Comparison of ENCODE assay signal across 21 cellular contexts in the genomic region with DNA sequence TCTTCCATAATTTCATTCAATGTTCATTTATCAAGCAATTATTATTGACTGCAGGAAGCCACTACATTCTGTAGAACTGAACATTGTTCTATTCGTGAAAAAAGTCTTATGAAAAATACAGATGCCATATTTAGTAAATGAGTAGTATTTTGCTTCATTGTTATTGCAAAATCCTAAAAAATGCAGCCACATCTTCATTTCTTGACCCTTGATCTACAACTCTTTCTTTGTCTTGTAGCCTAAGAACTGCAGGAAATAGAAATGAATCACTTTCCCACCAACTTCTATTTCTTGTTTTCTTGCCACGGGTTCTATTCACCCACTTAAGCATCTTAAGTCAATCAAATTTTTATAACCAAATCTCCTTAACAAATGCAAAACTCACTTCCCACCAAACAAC.
DNase-seq lines count a peak whose midpoint lies in the region; ATAC-seq and TF ChIP-seq lines count a peak whose summit lies in the region.
"Had no signal": no experiment of that assay in that cellular context is flagged by ENCODE, and none has a peak within 500 bp of the region (broad histone marks: within the 10 kb centered on the region; RNA-seq: fewer than 3 reads in every experiment).

No MANE protein-coding gene starts in this region.

- intact Hi-C loops in colonic mucosa (cut with DNase I) (no loop called here), heart left ventricle (cut with DNase I) (no loop called here), lower lobe of right lung (cut with DNase I) (no loop called here)

- H2AFZ ChIP-seq in mesenchymal stem cell (ENCODE audit: low read depth, low read length): no peak overlapping the region

- H4K91ac ChIP-seq in mesenchymal stem cell (ENCODE audit: low read length): no peak overlapping the region

- H2BK120ac ChIP-seq in mesenchymal stem cell (ENCODE audit: low read depth, low read length): no peak overlapping the region

- no peak overlapping the region for H3K14ac ChIP-seq in mesenchymal stem cell (ENCODE audit: low read length in 2 of 2)

- peak overlapping the region; percentile 64 for H3K9ac ChIP-seq in mesenchymal stem cell (ENCODE audit: low read length)
- H3K9ac ChIP-seq in colonic mucosa (ENCODE audit: low read depth in 2 of 2, low read length in 2 of 2): no peak overlapping the region

- H3K4me1 ChIP-seq in mesenchymal stem cell (ENCODE audit: control insufficient read depth, insufficient read depth, low read depth, low read length) (no peaks in the 10 kb centered on the region), colonic mucosa (no peaks in the 10 kb centered on the region), heart left ventricle (no peaks in the 10 kb centered on the region), lower lobe of right lung (no peaks in the 10 kb centered on the region)

- H3K18ac ChIP-seq in mesenchymal stem cell (ENCODE audit: low read depth in 1 of 2, low read length in 2 of 2): no peak overlapping the region

- H3K36me3 ChIP-seq in mesenchymal stem cell (ENCODE audit: control insufficient read depth in 1 of 2, insufficient read depth in 2 of 2, low read depth in 1 of 2, low read length in 2 of 2): no peaks in the 10 kb centered on the region
- no peaks in the 10 kb centered on the region for H3K36me3 ChIP-seq in colonic mucosa
- H3K36me3 ChIP-seq in heart left ventricle: no peaks in the 10 kb centered on the region
- no peaks in the 10 kb centered on the region for H3K36me3 ChIP-seq in lower lobe of right lung

- TF ChIP-seq CTCF in colonic mucosa (IDR thresholded peaks at IDR 0.05) (no peak), heart left ventricle (IDR thresholded peaks at IDR 0.05) (no peak), lower lobe of right lung (IDR thresholded peaks at IDR 0.05) (no peak)

- WGBS in mesenchymal stem cell: 18% methylated on average over 1 of the region's 2 CpGs
- 64 to 70% (median 67%) methylated on average over 2 of the region's 2 CpGs for WGBS in heart left ventricle, 4 donors

- no peak overlapping the region for H2BK12ac ChIP-seq in mesenchymal stem cell (ENCODE audit: low read length in 2 of 2)

- no peak overlapping the region for H2BK15ac ChIP-seq in mesenchymal stem cell (ENCODE audit: low read depth, poor library complexity, severe bottlenecking)

- no peak overlapping the region for H4K8ac ChIP-seq in mesenchymal stem cell (ENCODE audit: low read length)

- peak; percentile 23 for DNase-seq in AG20443 (ENCODE audit: low spot score)
- peak; percentile 73 for DNase-seq in HT1080 (ENCODE audit: low read depth)
- no peak for DNase-seq in caudate nucleus (lab: John Stamatoyannopoulos, UW)
- DNase-seq in mesenchymal stem cell: peak; percentile 21
- no peak for DNase-seq in AG08395 (ENCODE audit: low spot score)
- DNase-seq in colonic mucosa: no peak
- DNase-seq in heart left ventricle: no peak
- no peak for DNase-seq in lower lobe of right lung
- DNase-seq: ACHN; activated CD8-positive, alpha-beta memory T cell treated with anti-CD3 and anti-CD28 coated beads, Interleukin-2, amount 10 ng/mL, durations not matched to agents 7 days and 5 days; activated naive CD8-positive, alpha-beta T cell treated with anti-CD3 and anti-CD28 coated beads, Interleukin-2, amount 10 ng/mL, durations not matched to agents 7 days and 5 days; CD8-positive, alpha-beta T cell; effector CD8-positive, alpha-beta T cell; hypothalamus; KBM-7; NCI-H2081; NCI-H446 treated with DMSO at 0.1 percent for 48 hours; NK-92 treated with Interleukin-12 subunit alpha and Interleukin-12 subunit beta, amount 100 ng/mL, for 24 hours; stimulated activated CD4-positive, alpha-beta T cell treated with anti-CD3 and anti-CD28 coated beads, Interleukin-4, amount 100 ng/mL, for 24 hours had no signal

- H2BK5ac ChIP-seq in mesenchymal stem cell (ENCODE audit: low read depth, low read length, poor library complexity, severe bottlenecking): no peak overlapping the region

- no peak overlapping the region for H2AK5ac ChIP-seq in mesenchymal stem cell (ENCODE audit: low read length, severe bottlenecking)

- no peaks in the 10 kb centered on the region for H3K79me1 ChIP-seq in mesenchymal stem cell (replicated peaks; ENCODE audit: low read length, poor library complexity, severe bottlenecking)

- no peak overlapping the region for H3K23ac ChIP-seq in mesenchymal stem cell (ENCODE audit: low read length in 2 of 2)

- ATAC-seq in heart left ventricle (no peak), lower lobe of right lung (no peak)
- ATAC-seq: activated CD8-positive, alpha-beta memory T cell treated with anti-CD3 and anti-CD28 coated beads, Interleukin-2, amount 10 ng/mL, durations not matched to agents 7 days and 5 days; CD8-positive, alpha-beta T cell; natural killer cell treated with Interleukin-12 subunit alpha and Interleukin-12 subunit beta and Interleukin-15 and Interleukin-18, amount 100 ng/mL, for 72 hours had no signal

- H3K9me3 ChIP-seq in mesenchymal stem cell (ENCODE audit: control insufficient read depth, low read length): no peaks in the 10 kb centered on the region
- no peaks in the 10 kb centered on the region for H3K9me3 ChIP-seq in colonic mucosa
- no peaks in the 10 kb centered on the region for H3K9me3 ChIP-seq in heart left ventricle
- no peaks in the 10 kb centered on the region for H3K9me3 ChIP-seq in lower lobe of right lung

- no peak overlapping the region for H3K4ac ChIP-seq in mesenchymal stem cell (ENCODE audit: low read depth in 1 of 2, low read length in 2 of 2)

- peak overlapping the region in 1 of 2 experiments; percentile 2 for H3K4me3 ChIP-seq in mesenchymal stem cell (ENCODE audit: insufficient read depth in 1 of 2, low read depth in 1 of 2, low read length in 2 of 2)
- H3K4me3 ChIP-seq in colonic mucosa: no peak overlapping the region
- no peak overlapping the region for H3K4me3 ChIP-seq in heart left ventricle
- H3K4me3 ChIP-seq in lower lobe of right lung: no peak overlapping the region
- H3K4me3 ChIP-seq: smooth muscle cell had no signal

- no peak for TF ChIP-seq POLR2A in heart left ventricle (IDR thresholded peaks at IDR 0.05)

- H3K4me2 ChIP-seq in mesenchymal stem cell (ENCODE audit: low read length, poor library complexity, severe bottlenecking): no peak overlapping the region
- H3K4me2 ChIP-seq: smooth muscle cell had no signal

- H3K27me3 ChIP-seq in mesenchymal stem cell (ENCODE audit: control insufficient read depth in 1 of 2, insufficient read depth in 1 of 2, low read length in 2 of 2) (no peaks in the 10 kb centered on the region), colonic mucosa (no peaks in the 10 kb centered on the region), heart left ventricle (no peaks in the 10 kb centered on the region), lower lobe of right lung (ENCODE audit: low read depth) (no peaks in the 10 kb centered on the region)

- H3K27ac ChIP-seq in caudate nucleus (ENCODE audit: low read depth, low read length): peak overlapping the region; percentile 42
- H3K27ac ChIP-seq in mesenchymal stem cell (ENCODE audit: low read length, poor library complexity, severe bottlenecking): no peak overlapping the region
- H3K27ac ChIP-seq in colonic mucosa: no peak overlapping the region
- H3K27ac ChIP-seq in heart left ventricle: no peak overlapping the region
- no peak overlapping the region for H3K27ac ChIP-seq in lower lobe of right lung

Comparison
In these comparisons a context has a peak if more than half of its experiments do, and no peak if none do; other contexts are left out.
1. DNase-seq: peak in AG20443 (single experiment), HT1080 (single experiment) and mesenchymal stem cell (single experiment); none in caudate nucleus (0 of 61), AG08395 (single experiment), colonic mucosa (single experiment), heart left ventricle (0 of 5) and lower lobe of right lung (single experiment).